In the genomic region with DNA sequence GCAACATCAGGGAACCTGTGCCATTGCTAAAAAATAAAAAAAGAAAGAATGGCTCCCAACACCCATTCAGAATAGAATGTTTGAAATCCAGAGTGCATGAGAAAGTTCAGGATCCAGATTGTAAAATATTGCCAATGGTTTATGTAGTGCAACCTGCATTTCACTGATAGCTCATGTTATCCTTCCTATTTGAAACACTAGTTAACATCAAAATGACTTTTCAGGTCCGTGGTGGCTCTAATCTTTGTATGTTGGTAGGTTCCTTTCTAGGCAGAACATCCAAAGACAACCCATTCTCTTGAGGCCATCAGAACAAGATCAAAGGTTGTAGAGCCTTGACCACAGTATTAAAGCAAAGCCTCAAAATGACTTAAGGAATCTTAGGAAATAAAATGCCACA, we compare ENCODE assay signal across 1 cellular context.
TF ChIP-seq lines count a peak whose summit lies in the region.

No MANE protein-coding gene starts in this region.

TF ChIP-seq in GM23338, 12 proteins besides CTCF, POLR2A, EP300 and RAD21:
- TF ChIP-seq, protein P1, sequence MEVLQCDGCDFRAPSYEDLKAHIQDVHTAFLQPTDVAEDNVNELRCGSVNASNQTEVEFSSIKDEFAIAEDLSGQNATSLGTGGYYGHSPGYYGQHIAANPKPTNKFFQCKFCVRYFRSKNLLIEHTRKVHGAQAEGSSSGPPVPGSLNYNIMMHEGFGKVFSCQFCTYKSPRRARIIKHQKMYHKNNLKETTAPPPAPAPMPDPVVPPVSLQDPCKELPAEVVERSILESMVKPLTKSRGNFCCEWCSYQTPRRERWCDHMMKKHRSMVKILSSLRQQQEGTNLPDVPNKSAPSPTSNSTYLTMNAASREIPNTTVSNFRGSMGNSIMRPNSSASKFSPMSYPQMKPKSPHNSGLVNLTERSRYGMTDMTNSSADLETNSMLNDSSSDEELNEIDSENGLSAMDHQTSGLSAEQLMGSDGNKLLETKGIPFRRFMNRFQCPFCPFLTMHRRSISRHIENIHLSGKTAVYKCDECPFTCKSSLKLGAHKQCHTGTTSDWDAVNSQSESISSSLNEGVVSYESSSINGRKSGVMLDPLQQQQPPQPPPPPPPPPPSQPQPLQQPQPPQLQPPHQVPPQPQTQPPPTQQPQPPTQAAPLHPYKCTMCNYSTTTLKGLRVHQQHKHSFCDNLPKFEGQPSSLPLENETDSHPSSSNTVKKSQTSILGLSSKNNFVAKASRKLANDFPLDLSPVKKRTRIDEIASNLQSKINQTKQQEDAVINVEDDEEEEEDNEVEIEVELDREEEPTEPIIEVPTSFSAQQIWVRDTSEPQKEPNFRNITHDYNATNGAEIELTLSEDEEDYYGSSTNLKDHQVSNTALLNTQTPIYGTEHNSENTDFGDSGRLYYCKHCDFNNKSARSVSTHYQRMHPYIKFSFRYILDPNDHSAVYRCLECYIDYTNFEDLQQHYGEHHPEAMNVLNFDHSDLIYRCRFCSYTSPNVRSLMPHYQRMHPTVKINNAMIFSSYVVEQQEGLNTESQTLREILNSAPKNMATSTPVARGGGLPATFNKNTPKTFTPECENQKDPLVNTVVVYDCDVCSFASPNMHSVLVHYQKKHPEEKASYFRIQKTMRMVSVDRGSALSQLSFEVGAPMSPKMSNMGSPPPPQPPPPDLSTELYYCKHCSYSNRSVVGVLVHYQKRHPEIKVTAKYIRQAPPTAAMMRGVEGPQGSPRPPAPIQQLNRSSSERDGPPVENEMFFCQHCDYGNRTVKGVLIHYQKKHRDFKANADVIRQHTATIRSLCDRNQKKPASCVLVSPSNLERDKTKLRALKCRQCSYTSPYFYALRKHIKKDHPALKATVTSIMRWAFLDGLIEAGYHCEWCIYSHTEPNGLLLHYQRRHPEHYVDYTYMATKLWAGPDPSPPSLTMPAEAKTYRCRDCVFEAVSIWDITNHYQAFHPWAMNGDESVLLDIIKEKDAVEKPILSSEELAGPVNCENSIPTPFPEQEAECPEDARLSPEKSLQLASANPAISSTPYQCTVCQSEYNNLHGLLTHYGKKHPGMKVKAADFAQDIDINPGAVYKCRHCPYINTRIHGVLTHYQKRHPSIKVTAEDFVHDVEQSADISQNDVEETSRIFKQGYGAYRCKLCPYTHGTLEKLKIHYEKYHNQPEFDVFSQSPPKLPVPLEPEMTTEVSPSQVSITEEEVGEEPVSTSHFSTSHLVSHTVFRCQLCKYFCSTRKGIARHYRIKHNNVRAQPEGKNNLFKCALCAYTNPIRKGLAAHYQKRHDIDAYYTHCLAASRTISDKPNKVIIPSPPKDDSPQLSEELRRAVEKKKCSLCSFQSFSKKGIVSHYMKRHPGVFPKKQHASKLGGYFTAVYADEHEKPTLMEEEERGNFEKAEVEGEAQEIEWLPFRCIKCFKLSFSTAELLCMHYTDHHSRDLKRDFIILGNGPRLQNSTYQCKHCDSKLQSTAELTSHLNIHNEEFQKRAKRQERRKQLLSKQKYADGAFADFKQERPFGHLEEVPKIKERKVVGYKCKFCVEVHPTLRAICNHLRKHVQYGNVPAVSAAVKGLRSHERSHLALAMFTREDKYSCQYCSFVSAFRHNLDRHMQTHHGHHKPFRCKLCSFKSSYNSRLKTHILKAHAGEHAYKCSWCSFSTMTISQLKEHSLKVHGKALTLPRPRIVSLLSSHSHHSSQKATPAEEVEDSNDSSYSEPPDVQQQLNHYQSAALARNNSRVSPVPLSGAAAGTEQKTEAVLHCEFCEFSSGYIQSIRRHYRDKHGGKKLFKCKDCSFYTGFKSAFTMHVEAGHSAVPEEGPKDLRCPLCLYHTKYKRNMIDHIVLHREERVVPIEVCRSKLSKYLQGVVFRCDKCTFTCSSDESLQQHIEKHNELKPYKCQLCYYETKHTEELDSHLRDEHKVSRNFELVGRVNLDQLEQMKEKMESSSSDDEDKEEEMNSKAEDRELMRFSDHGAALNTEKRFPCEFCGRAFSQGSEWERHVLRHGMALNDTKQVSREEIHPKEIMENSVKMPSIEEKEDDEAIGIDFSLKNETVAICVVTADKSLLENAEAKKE (CRISPR knock-in tag; IDR thresholded peaks at IDR 0.05), result no peak
- TF ChIP-seq NANOG (IDR thresholded peaks at IDR 0.05; ENCODE audit: borderline replicate concordance) (no peak), STAT1 (IDR thresholded peaks at IDR 0.05; ENCODE audit: unreplicated experiment) (no peak), ZNF331 (CRISPR knock-in tag; IDR thresholded peaks at IDR 0.05; ENCODE audit: low read depth) (no peak), EZH2phosphoT487 (IDR thresholded peaks at IDR 0.05; ENCODE audit: unreplicated experiment) (no peak), EZH2 (IDR thresholded peaks at IDR 0.05; ENCODE audit: low read depth, unreplicated experiment) (no peak), JUNB (IDR thresholded peaks at IDR 0.05; ENCODE audit: unreplicated experiment) (no peak), CREB1 (CRISPR knock-in tag; IDR thresholded peaks at IDR 0.05; ENCODE audit: low read depth) (no peak), ZNF114 (CRISPR knock-in tag; IDR thresholded peaks at IDR 0.05) (no peak), POLR2AphosphoS5 (IDR thresholded peaks at IDR 0.05; ENCODE audit: low read depth) (no peak)
- TF ChIP-seq, protein P2, sequence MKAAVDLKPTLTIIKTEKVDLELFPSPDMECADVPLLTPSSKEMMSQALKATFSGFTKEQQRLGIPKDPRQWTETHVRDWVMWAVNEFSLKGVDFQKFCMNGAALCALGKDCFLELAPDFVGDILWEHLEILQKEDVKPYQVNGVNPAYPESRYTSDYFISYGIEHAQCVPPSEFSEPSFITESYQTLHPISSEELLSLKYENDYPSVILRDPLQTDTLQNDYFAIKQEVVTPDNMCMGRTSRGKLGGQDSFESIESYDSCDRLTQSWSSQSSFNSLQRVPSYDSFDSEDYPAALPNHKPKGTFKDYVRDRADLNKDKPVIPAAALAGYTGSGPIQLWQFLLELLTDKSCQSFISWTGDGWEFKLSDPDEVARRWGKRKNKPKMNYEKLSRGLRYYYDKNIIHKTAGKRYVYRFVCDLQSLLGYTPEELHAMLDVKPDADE (IDR thresholded peaks at IDR 0.05), result no peak
- TF ChIP-seq, protein P3, sequence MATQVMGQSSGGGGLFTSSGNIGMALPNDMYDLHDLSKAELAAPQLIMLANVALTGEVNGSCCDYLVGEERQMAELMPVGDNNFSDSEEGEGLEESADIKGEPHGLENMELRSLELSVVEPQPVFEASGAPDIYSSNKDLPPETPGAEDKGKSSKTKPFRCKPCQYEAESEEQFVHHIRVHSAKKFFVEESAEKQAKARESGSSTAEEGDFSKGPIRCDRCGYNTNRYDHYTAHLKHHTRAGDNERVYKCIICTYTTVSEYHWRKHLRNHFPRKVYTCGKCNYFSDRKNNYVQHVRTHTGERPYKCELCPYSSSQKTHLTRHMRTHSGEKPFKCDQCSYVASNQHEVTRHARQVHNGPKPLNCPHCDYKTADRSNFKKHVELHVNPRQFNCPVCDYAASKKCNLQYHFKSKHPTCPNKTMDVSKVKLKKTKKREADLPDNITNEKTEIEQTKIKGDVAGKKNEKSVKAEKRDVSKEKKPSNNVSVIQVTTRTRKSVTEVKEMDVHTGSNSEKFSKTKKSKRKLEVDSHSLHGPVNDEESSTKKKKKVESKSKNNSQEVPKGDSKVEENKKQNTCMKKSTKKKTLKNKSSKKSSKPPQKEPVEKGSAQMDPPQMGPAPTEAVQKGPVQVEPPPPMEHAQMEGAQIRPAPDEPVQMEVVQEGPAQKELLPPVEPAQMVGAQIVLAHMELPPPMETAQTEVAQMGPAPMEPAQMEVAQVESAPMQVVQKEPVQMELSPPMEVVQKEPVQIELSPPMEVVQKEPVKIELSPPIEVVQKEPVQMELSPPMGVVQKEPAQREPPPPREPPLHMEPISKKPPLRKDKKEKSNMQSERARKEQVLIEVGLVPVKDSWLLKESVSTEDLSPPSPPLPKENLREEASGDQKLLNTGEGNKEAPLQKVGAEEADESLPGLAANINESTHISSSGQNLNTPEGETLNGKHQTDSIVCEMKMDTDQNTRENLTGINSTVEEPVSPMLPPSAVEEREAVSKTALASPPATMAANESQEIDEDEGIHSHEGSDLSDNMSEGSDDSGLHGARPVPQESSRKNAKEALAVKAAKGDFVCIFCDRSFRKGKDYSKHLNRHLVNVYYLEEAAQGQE (IDR thresholded peaks at IDR 0.05; ENCODE audit: unreplicated experiment), result no peak
